ENCODE assay signal across 8 cellular contexts in the genomic region with DNA sequence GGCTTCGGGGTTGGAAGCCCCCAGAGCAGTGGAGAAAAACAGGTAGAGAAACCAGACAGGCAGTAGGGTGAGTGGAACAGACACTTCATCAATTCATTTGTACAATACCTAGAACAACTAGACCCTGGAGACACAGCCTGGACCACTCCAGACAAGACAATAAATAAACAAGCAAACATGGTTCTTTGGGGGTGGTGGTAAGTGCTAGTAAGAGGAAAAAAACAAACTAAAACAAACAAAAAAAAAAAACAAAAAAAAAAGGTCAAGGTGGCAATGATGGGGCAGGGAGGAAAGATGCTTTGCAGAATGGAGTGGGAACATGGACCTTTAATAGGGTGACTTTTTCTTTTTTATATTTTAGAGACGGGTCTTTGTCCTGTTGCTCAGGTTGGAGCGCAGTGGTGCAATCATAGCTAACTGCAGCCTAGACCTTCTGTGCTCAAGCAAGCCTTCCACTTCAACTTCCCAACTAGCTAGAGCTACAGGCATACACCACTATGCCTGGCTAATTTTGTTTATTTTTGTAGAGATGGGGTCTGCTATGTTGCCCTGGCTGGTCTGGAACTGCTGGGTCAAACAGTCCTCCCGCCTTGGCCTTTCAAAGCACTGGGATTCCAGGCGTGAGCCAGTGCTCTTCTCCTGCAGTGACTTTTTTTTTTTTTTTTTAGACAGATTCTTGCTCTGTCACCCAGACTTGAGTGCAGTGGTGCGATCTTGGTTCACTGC. TPM values are rescaled to one million over a fixed set of nuclear protein-coding genes. Genes with fewer than 3 reads are reported as not detected.
DNase-seq lines count a peak whose midpoint lies in the region; ATAC-seq and TF ChIP-seq lines count a peak whose summit lies in the region.

No MANE protein-coding gene starts in this region.

- H3K27ac ChIP-seq in HUES64 (ENCODE audit: low read depth, low read length) (peak overlapping the region; percentile 93), muscle layer of duodenum (ENCODE audit: low read length) (peak overlapping the region; percentile 99)

- peak; percentile 2 for DNase-seq in AG08395 (ENCODE audit: low spot score)
- peak; percentile 65 to 80 for DNase-seq in cardiac fibroblast (ENCODE audit: low read depth in 2 of 2)

- ATAC-seq in GM19452 (IDR thresholded peaks at IDR 0.05; ENCODE audit: unreplicated experiment) (no peak), GM19395 (IDR thresholded peaks at IDR 0.05; ENCODE audit: unreplicated experiment) (no peak), GM19023 (IDR thresholded peaks at IDR 0.05; ENCODE audit: unreplicated experiment) (no peak), HG02623 (IDR thresholded peaks at IDR 0.05; ENCODE audit: unreplicated experiment) (no peak)

- H3K36me3 ChIP-seq in HUES64 (ENCODE audit: insufficient read depth, low read length) (peaks cover 13% of the 10 kb centered on the region), muscle layer of duodenum (ENCODE audit: control insufficient read depth in 1 of 2, insufficient read depth in 2 of 2, low read length in 2 of 2) (peaks cover 0 to 8% of the 10 kb centered on the region in 2 donors)

- H3K9ac ChIP-seq in HUES64 (ENCODE audit: low read depth, low read length): peak overlapping the region; percentile 87

- H3K9me3 ChIP-seq in HUES64 (ENCODE audit: insufficient read depth, low read depth, low read length): no peaks in the 10 kb centered on the region
- H3K9me3 ChIP-seq in muscle layer of duodenum (ENCODE audit: control insufficient read depth in 1 of 2, low read length in 2 of 2): no peaks in the 10 kb centered on the region

- 90% methylated on average over 5 of the region's 6 CpGs for WGBS in HUES64

- H3K4me1 ChIP-seq in HUES64 (ENCODE audit: insufficient read depth, low read length) (peaks cover 22% of the 10 kb centered on the region), muscle layer of duodenum (ENCODE audit: control insufficient read depth in 1 of 2, insufficient read depth in 2 of 2, low read length in 2 of 2) (peaks cover 9 to 17% of the 10 kb centered on the region in 2 donors)

- TF ChIP-seq CTCF in cardiac fibroblast (IDR thresholded peaks at IDR 0.05; ENCODE audit: low read depth, low read length): no peak

- H3K27me3 ChIP-seq in HUES64 (ENCODE audit: insufficient read depth, low read length) (peaks cover 28% of the 10 kb centered on the region), muscle layer of duodenum (ENCODE audit: low read depth, low read length) (no peaks in the 10 kb centered on the region)

- peak overlapping the region; percentile 73 for H3K4me3 ChIP-seq in HUES64 (ENCODE audit: low read length)
- H3K4me3 ChIP-seq in cardiac fibroblast (replicated peaks in 1 of 2; ENCODE audit: low read depth in 2 of 2, low read length in 2 of 2): peak overlapping the region; percentile 32 to 98
- peak overlapping the region; percentile 55 to 97 for H3K4me3 ChIP-seq in muscle layer of duodenum (ENCODE audit: low read depth in 1 of 2, low read length in 2 of 2)

RNA-seq across cellular contexts. Expression of a gene that starts 3.1 kb away (rescaled TPM):
- polyA plus RNA-seq in HUES64 (2013, experiment 1 of 2): 2.4 TPM
- polyA plus RNA-seq in HUES64 (2013, experiment 2 of 2): 3.6 TPM

RNA-seq across cellular contexts. Expression of a gene that starts 7.2 kb away (rescaled TPM):
- polyA plus RNA-seq in HUES64 (2013, experiment 1 of 2): 317 TPM
- 333 TPM for polyA plus RNA-seq in HUES64 (2013, experiment 2 of 2)

RNA-seq across cellular contexts. Expression of a gene that starts 7.5 kb away (rescaled TPM):
- 8.9 TPM for polyA plus RNA-seq in HUES64 (2013, experiment 1 of 2)
- polyA plus RNA-seq in HUES64 (2013, experiment 2 of 2): 15.8 TPM

RNA-seq across cellular contexts. Expression of a gene that starts 12.0 kb away (rescaled TPM):
- 59.2 TPM for polyA plus RNA-seq in HUES64 (2013, experiment 1 of 2)
- 65.6 TPM for polyA plus RNA-seq in HUES64 (2013, experiment 2 of 2)

RNA-seq across cellular contexts. Expression of a gene that starts 19.0 kb away (rescaled TPM):
- 23.3 TPM for polyA plus RNA-seq in HUES64 (2013, experiment 1 of 2)
- 23.0 TPM for polyA plus RNA-seq in HUES64 (2013, experiment 2 of 2)
